ENCODE assay signal across 1 cellular context in genomic region chr13:79485451-79485850, GRCh38.
TF ChIP-seq lines count a peak whose summit lies in the region.

No MANE protein-coding gene starts in this region.

TF ChIP-seq in IMR-90, 13 proteins besides CTCF, POLR2A, EP300 and RAD21 (continued from another document):
- no peak for TF ChIP-seq USF2 (IDR thresholded peaks at IDR 0.05; ENCODE audit: low read depth, low read length)
- no peak for TF ChIP-seq BHLHE40 (IDR thresholded peaks at IDR 0.05; ENCODE audit: low read depth, low read length)
- TF ChIP-seq MAFK (IDR thresholded peaks at IDR 0.05; ENCODE audit: low read depth, low read length), result no peak
- TF ChIP-seq CEBPB (IDR thresholded peaks at IDR 0.05; ENCODE audit: low read depth, low read length), result no peak
- TF ChIP-seq SMC3 (IDR thresholded peaks at IDR 0.05; ENCODE audit: low read depth, low read length), result no peak
- no peak for TF ChIP-seq ELK1 (IDR thresholded peaks at IDR 0.05; ENCODE audit: borderline replicate concordance, low read depth, low read length)
- TF ChIP-seq MXI1 (IDR thresholded peaks at IDR 0.05; ENCODE audit: borderline replicate concordance, low read depth, low read length), result no peak
- no peak for TF ChIP-seq FOS (IDR thresholded peaks at IDR 0.05; ENCODE audit: low read depth, low read length)
- TF ChIP-seq NFE2L2 (IDR thresholded peaks at IDR 0.05; ENCODE audit: low read depth, low read length), result no peak
- no peak for TF ChIP-seq CHD1 (IDR thresholded peaks at IDR 0.05; ENCODE audit: low read depth, low read length)
